20 cellular contexts compared by ENCODE assay signal in genomic region chr11:11482726-11483125, GRCh38.
"Had no signal": no experiment of that assay in that cellular context is flagged by ENCODE, and none has a peak within 500 bp of the region (broad histone marks: within the 10 kb centered on the region; RNA-seq: fewer than 3 reads in every experiment).

No MANE protein-coding gene starts in this region.

- H3K4me3 Mint-ChIP-seq: natural killer cell treated with Interleukin-12 subunit alpha and Interleukin-12 subunit beta and Interleukin-15 and Interleukin-18, amount 100 ng/mL, for 72 hours; nephron progenitor cell; neural crest cell; stimulated activated effector memory CD8-positive, alpha-beta T cell treated with anti-CD3 and anti-CD28 coated beads, Interleukin-12 subunit alpha, Interleukin-12 subunit beta, amount 100 ng/mL, for 72 hours; stimulated activated naive B cell treated with anti-CD40 and anti-IgM and Interleukin-4, amounts not matched to agents 10 μg/mL and 1 μg/mL and 100 μg/mL, for 72 hours; stimulated activated naive CD8-positive, alpha-beta T cell treated with anti-CD3 and anti-CD28 coated beads, Interleukin-15, Interleukin-2, amounts not matched to agents 100 ng/mL and 50 ng/mL, for 24 hours had no signal

- H3K27ac Mint-ChIP-seq: natural killer cell treated with Interleukin-12 subunit alpha and Interleukin-12 subunit beta and Interleukin-15 and Interleukin-18, amount 100 ng/mL, for 72 hours; stimulated activated effector memory CD8-positive, alpha-beta T cell treated with anti-CD3 and anti-CD28 coated beads, Interleukin-12 subunit alpha, Interleukin-12 subunit beta, amount 100 ng/mL, for 72 hours; stimulated activated naive B cell treated with anti-CD40 and anti-IgM and Interleukin-4, amounts not matched to agents 10 μg/mL and 1 μg/mL and 100 μg/mL, for 72 hours; stimulated activated naive CD8-positive, alpha-beta T cell treated with anti-CD3 and anti-CD28 coated beads, Interleukin-15, Interleukin-2, amounts not matched to agents 100 ng/mL and 50 ng/mL, for 24 hours had no signal

- H3K36me3 Mint-ChIP-seq: natural killer cell treated with Interleukin-12 subunit alpha and Interleukin-12 subunit beta and Interleukin-15 and Interleukin-18, amount 100 ng/mL, for 72 hours; stimulated activated effector memory CD8-positive, alpha-beta T cell treated with anti-CD3 and anti-CD28 coated beads, Interleukin-12 subunit alpha, Interleukin-12 subunit beta, amount 100 ng/mL, for 72 hours; stimulated activated naive B cell treated with anti-CD40 and anti-IgM and Interleukin-4, amounts not matched to agents 10 μg/mL and 1 μg/mL and 100 μg/mL, for 72 hours had no signal

- H3K9me3 Mint-ChIP-seq: natural killer cell treated with Interleukin-12 subunit alpha and Interleukin-12 subunit beta and Interleukin-15 and Interleukin-18, amount 100 ng/mL, for 72 hours; nephron progenitor cell; neural crest cell; stimulated activated effector memory CD8-positive, alpha-beta T cell treated with anti-CD3 and anti-CD28 coated beads, Interleukin-12 subunit alpha, Interleukin-12 subunit beta, amount 100 ng/mL, for 72 hours; stimulated activated naive B cell treated with anti-CD40 and anti-IgM and Interleukin-4, amounts not matched to agents 10 μg/mL and 1 μg/mL and 100 μg/mL, for 72 hours; stimulated activated naive CD8-positive, alpha-beta T cell treated with anti-CD3 and anti-CD28 coated beads, Interleukin-15, Interleukin-2, amounts not matched to agents 100 ng/mL and 50 ng/mL, for 24 hours had no signal

- H3K4me1 Mint-ChIP-seq: stimulated activated effector memory CD8-positive, alpha-beta T cell treated with anti-CD3 and anti-CD28 coated beads, Interleukin-12 subunit alpha, Interleukin-12 subunit beta, amount 100 ng/mL, for 72 hours; stimulated activated naive B cell treated with anti-CD40 and anti-IgM and Interleukin-4, amounts not matched to agents 10 μg/mL and 1 μg/mL and 100 μg/mL, for 72 hours had no signal

- ATAC-seq: pancreas; right lobe of liver; stimulated activated effector memory CD8-positive, alpha-beta T cell treated with anti-CD3 and anti-CD28 coated beads, Interleukin-12 subunit alpha, Interleukin-12 subunit beta, amount 100 ng/mL, for 72 hours; stimulated activated naive B cell treated with anti-CD40 and anti-IgM and Interleukin-4, amounts not matched to agents 10 μg/mL and 1 μg/mL and 100 μg/mL, for 72 hours had no signal

- DNase-seq: nephron progenitor cell; pancreas; retina; right cardiac atrium; right lobe of liver; sigmoid colon; small intestine; stimulated activated CD4-positive, alpha-beta T cell treated with anti-CD3 and anti-CD28 coated beads, Interleukin-15, amount 100 ng/mL, for 24 hours; stimulated activated CD4-positive, alpha-beta T cell treated with anti-CD3 and anti-CD28 coated beads, Interleukin-2, amount 100 ng/mL, for 24 hours; stimulated activated CD4-positive, alpha-beta T cell treated with anti-CD3 and anti-CD28 coated beads, Interleukin-2, amount 100 ng/mL, for 48 hours; stimulated activated CD4-positive, alpha-beta T cell treated with anti-CD3 and anti-CD28 coated beads, Interleukin-4, amount 100 ng/mL, for 24 hours; stimulated activated naive B cell treated with anti-CD40 and anti-IgM and Interleukin-4, amounts not matched to agents 10 μg/mL and 1 μg/mL and 100 μg/mL, for 72 hours; stimulated activated naive CD4-positive, alpha-beta T cell treated with Interleukin-2 at 50 U/mL for 16 hours; stomach; thyroid gland; trophoblast cell had no signal
